ENCODE assay signal across 8 cellular contexts in genomic region chr4:113636877-113637276, GRCh38.
DNase-seq lines count a peak whose midpoint lies in the region; ATAC-seq and TF ChIP-seq lines count a peak whose summit lies in the region.

No MANE protein-coding gene starts in this region.

- CTCF ChIA-PET in CD8-positive, alpha-beta T cell (lab: Charles Lee), result interaction anchor here (1.1 to 2.3 kb wide), 8 partner anchors 7 to 270 kb away, joined by 3 to 6 read pairs (median 4); no protein-coding TSS in a partner anchor

- H3K27ac ChIP-seq in CD8-positive, alpha-beta T cell (ENCODE audit: low read depth, low read length), result peak overlapping the region; percentile 17
- H3K27ac ChIP-seq in SJSA1 (no peak overlapping the region), coronary artery (peak overlapping the region; percentile 10 to 73), tibial nerve (peak overlapping the region in 3 of 4 donors; percentile 3 to 31 (median 20))

- POLR2A ChIA-PET in CD8-positive, alpha-beta T cell (lab: Charles Lee), result interaction anchor here (0.7 to 1.9 kb wide), 4 partner anchors 16 to 125 kb away, joined by 3 to 7 read pairs (median 4); no protein-coding TSS in a partner anchor

- no peaks in the 10 kb centered on the region for H3K27me3 ChIP-seq in CD8-positive, alpha-beta T cell (ENCODE audit: insufficient read depth, low read length)
- H3K27me3 ChIP-seq in SJSA1 (replicated peaks) (no peaks in the 10 kb centered on the region), tibial nerve (no peaks in the 10 kb centered on the region)

- H3K4me1 Mint-ChIP-seq in CD8-positive, alpha-beta T cell (ENCODE audit: low read depth), result peaks cover 55% of the 10 kb centered on the region

- no peaks in the 10 kb centered on the region for H3K36me3 Mint-ChIP-seq in CD8-positive, alpha-beta T cell

- H3K9me3 ChIP-seq in CD8-positive, alpha-beta T cell (ENCODE audit: low read length), result no peaks in the 10 kb centered on the region
- H3K9me3 ChIP-seq in SJSA1 (replicated peaks), result no peaks in the 10 kb centered on the region
- H3K9me3 ChIP-seq in tibial nerve, result no peaks in the 10 kb centered on the region

- no peaks in the 10 kb centered on the region for H3K27me3 Mint-ChIP-seq in CD8-positive, alpha-beta T cell (ENCODE audit: low read depth)

- H3K4me3 Mint-ChIP-seq in CD8-positive, alpha-beta T cell, result peak overlapping the region; percentile 30

- H3K36me3 ChIP-seq in CD8-positive, alpha-beta T cell (ENCODE audit: insufficient read depth, low read length), result no peaks in the 10 kb centered on the region
- H3K36me3 ChIP-seq in SJSA1 (no peaks in the 10 kb centered on the region), tibial nerve (no peaks in the 10 kb centered on the region)

- peak; percentile 82 for ATAC-seq in CD8-positive, alpha-beta T cell
- peak; percentile 19 for ATAC-seq in HG02642 (IDR thresholded peaks at IDR 0.05; ENCODE audit: poor library complexity, unreplicated experiment)
- ATAC-seq in HG03196 (IDR thresholded peaks at IDR 0.05; ENCODE audit: unreplicated experiment), result no peak

- no peak for TF ChIP-seq EP300 in tibial nerve (IDR thresholded peaks at IDR 0.05)

- peak overlapping the region; percentile 90 for H3K27ac Mint-ChIP-seq in CD8-positive, alpha-beta T cell

- TF ChIP-seq CTCF in CD8-positive, alpha-beta T cell (IDR thresholded peaks at IDR 0.05), result peak; percentile 0
- TF ChIP-seq CTCF in coronary artery (IDR thresholded peaks at IDR 0.05) (no peak), tibial nerve (IDR thresholded peaks at IDR 0.05) (no peak)

- intact Hi-C loops in CD8-positive, alpha-beta T cell (cut with DNase I, micrococcal nuclease), result loop anchor here (1.0 to 10.0 kb wide), 13 partner anchors 14 to 544 kb away; partner anchors contain the start of gene CAMK2D (in 2 of the 2)

- peak in 5 of 7 experiments; percentile 9 to 54 (median 23) for DNase-seq in CD8-positive, alpha-beta T cell
- peak; percentile 34 to 41 for DNase-seq in SJSA1 (ENCODE audit: low read depth in 1 of 2, low spot score in 2 of 2)
- no peak for DNase-seq in coronary artery (ENCODE audit: low spot score)
- DNase-seq in tibial nerve (ENCODE audit: low spot score in 2 of 2), result no peak
- no peak for DNase-seq in foreskin melanocyte
- no peak for DNase-seq in HPDE6-E6E7 (ENCODE audit: extremely low spot score)

- no peak overlapping the region for H3K4me3 ChIP-seq in CD8-positive, alpha-beta T cell (ENCODE audit: low read depth, low read length)
- H3K4me3 ChIP-seq in SJSA1 (no peak overlapping the region), coronary artery (no peak overlapping the region), tibial nerve (no peak overlapping the region)

- no peak for TF ChIP-seq POLR2A in tibial nerve (IDR thresholded peaks at IDR 0.05)

- peaks cover 39% of the 10 kb centered on the region for H3K4me1 ChIP-seq in CD8-positive, alpha-beta T cell (ENCODE audit: insufficient read depth, low read length)
- H3K4me1 ChIP-seq in SJSA1 (replicated peaks) (peaks cover 26% of the 10 kb centered on the region), tibial nerve (peaks cover 0 to 74% (median 45%) of the 10 kb centered on the region in 4 donors)

- no peaks in the 10 kb centered on the region for H3K9me3 Mint-ChIP-seq in CD8-positive, alpha-beta T cell

Comparison
In these comparisons a context has a peak if more than half of its experiments do, and no peak if none do; other contexts are left out.
1. DNase-seq: peak in CD8-positive, alpha-beta T cell (5 of 7) and SJSA1 (2 of 2); none in coronary artery (single experiment), tibial nerve (0 of 2), foreskin melanocyte (single experiment) and HPDE6-E6E7 (single experiment).